Comparison of ENCODE assay signal across 8 cellular contexts in the genomic region with DNA sequence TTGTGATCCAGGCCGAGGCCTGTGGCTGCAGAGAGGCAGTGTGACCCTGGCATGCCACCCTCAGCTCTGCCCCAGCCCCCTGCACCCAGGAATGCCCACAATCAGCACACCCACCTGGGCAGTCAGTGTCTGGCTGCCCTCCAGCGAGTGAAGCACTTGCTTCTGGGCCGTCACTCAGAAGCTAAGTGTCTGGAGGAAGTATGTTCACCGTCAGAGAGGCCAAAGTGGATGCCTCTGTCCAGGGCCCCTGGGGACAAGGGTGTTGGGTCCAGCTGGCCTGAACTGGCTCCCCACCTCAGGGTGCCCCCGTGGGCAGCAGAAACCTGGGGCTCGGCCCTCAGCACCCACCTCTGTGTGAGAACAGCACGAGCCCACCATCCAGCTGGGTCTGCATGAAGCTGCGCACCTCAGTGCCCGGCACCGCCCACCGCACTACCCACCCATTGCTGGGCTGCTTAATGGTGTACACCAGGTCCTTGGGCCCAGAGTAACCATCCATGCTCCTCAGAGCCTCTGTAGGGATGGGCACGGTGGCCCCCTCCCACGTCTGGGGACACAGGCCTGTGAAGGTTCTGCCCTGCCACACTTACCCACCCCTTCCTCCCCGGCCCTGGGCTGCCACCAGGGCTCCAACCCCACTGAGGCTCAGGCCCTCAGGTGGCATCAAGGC.
A peak's percentile ranks its signal among the peaks of the same experiment; 100 is the strongest.
DNase-seq lines count a peak whose midpoint lies in the region; ATAC-seq and TF ChIP-seq lines count a peak whose summit lies in the region.
"Not testable (repeated sequence)": the region's sequence is repeated elsewhere in the genome, so short reads cannot be mapped to it uniquely, and the experiment has no call there.

No MANE protein-coding gene starts in this region.

- no CpG with 5 or more reads among the region's 14 CpGs for WGBS in lung, 2 donors
- WGBS in aorta, 2 donors = no CpG with 5 or more reads among the region's 14 CpGs

- not testable (repeated sequence) for H3K27me3 Mint-ChIP-seq in stimulated activated memory B cell treated with anti-CD40 and anti-IgM and Interleukin-4, amounts not matched to agents 10 μg/mL and 1 μg/mL and 100 μg/mL, for 72 hours

- H3K4me3 ChIP-seq in lung; aorta (ENCODE audit: low read length in 2 of 2): not testable (repeated sequence)

- not testable (repeated sequence) for H3K4me1 ChIP-seq in lung (ENCODE audit: control insufficient read depth in 2 of 2, insufficient read depth in 2 of 2, low read length in 2 of 2); aorta (ENCODE audit: control insufficient read depth in 1 of 2, insufficient read depth in 2 of 2, low read length in 2 of 2)

- ATAC-seq in SK-N-SH treated with all-trans-retinoic acid at 6 μM for 48 hours = 0 out of 3 replicates have a peak, but pooled peaks have one; percentile 7
- peak; percentile 66 for ATAC-seq in Right ventricle myocardium inferior
- peak; percentile 32 to 62 for ATAC-seq in left cardiac atrium
- ATAC-seq in left lobe of liver = peak; percentile 14
- peak; percentile 64 for ATAC-seq in lung (ENCODE audit: insufficient read depth, low FRiP score)
- ATAC-seq in omental fat pad (ENCODE audit: low FRiP score) = peak; percentile 25
- ATAC-seq in stimulated activated memory B cell treated with anti-CD40 and anti-IgM and Interleukin-4, amounts not matched to agents 10 μg/mL and 1 μg/mL and 100 μg/mL, for 72 hours = peak; percentile 37
- ATAC-seq in aorta (ENCODE audit: low FRiP score) = peak; percentile 36

- H3K27ac ChIP-seq in lung (ENCODE audit: low read depth in 1 of 2, low read length in 1 of 2); aorta (ENCODE audit: low read depth in 1 of 2, low read length in 2 of 2): not testable (repeated sequence)

- DNase-seq in Right ventricle myocardium inferior (ENCODE audit: missing footprints); left cardiac atrium; left lobe of liver (ENCODE audit: low spot score); lung (ENCODE audit: low spot score); omental fat pad (ENCODE audit: low spot score); aorta: not testable (repeated sequence)

- not testable (repeated sequence) for H3K27ac Mint-ChIP-seq in stimulated activated memory B cell treated with anti-CD40 and anti-IgM and Interleukin-4, amounts not matched to agents 10 μg/mL and 1 μg/mL and 100 μg/mL, for 72 hours

- H3K4me1 Mint-ChIP-seq in stimulated activated memory B cell treated with anti-CD40 and anti-IgM and Interleukin-4, amounts not matched to agents 10 μg/mL and 1 μg/mL and 100 μg/mL, for 72 hours = not testable (repeated sequence)

- not testable (repeated sequence) for TF ChIP-seq CTCF in lung (IDR thresholded peaks at IDR 0.05; ENCODE audit: control extremely low read depth, extremely low read depth); omental fat pad (IDR thresholded peaks at IDR 0.05)

- H3K9me3 ChIP-seq in lung (ENCODE audit: control insufficient read depth in 2 of 2, insufficient read depth in 1 of 2, low read length in 1 of 2); aorta (ENCODE audit: control insufficient read depth, low read length): not testable (repeated sequence)

- not testable (repeated sequence) for H3K27me3 ChIP-seq in lung (ENCODE audit: control insufficient read depth, insufficient read depth); aorta (ENCODE audit: control insufficient read depth in 1 of 2, insufficient read depth in 2 of 2, low read length in 1 of 2)

- intact Hi-C loops in Right ventricle myocardium inferior (cut with DNase I); left cardiac atrium (cut with DNase I); aorta (cut with DNase I): not testable (repeated sequence)

- not testable (repeated sequence) for H3K36me3 ChIP-seq in lung (ENCODE audit: control insufficient read depth in 2 of 2, insufficient read depth in 2 of 2, low read length in 2 of 2); aorta (ENCODE audit: control insufficient read depth in 1 of 2, insufficient read depth in 2 of 2, low read length in 1 of 2)

- H3K4me3 Mint-ChIP-seq in stimulated activated memory B cell treated with anti-CD40 and anti-IgM and Interleukin-4, amounts not matched to agents 10 μg/mL and 1 μg/mL and 100 μg/mL, for 72 hours = not testable (repeated sequence)

- H3K36me3 Mint-ChIP-seq in stimulated activated memory B cell treated with anti-CD40 and anti-IgM and Interleukin-4, amounts not matched to agents 10 μg/mL and 1 μg/mL and 100 μg/mL, for 72 hours = not testable (repeated sequence)

- not testable (repeated sequence) for H3K9me3 Mint-ChIP-seq in stimulated activated memory B cell treated with anti-CD40 and anti-IgM and Interleukin-4, amounts not matched to agents 10 μg/mL and 1 μg/mL and 100 μg/mL, for 72 hours

Comparison
In these comparisons a context has a peak if more than half of its experiments do, and no peak if none do; other contexts are left out.
1. ATAC-seq: peak in every context shown above with its lines; median percentile 66 in Right ventricle myocardium inferior; 64 in lung; 47 in left cardiac atrium; 37 in stimulated activated memory B cell treated with anti-CD40 and anti-IgM and Interleukin-4, amounts not matched to agents 10 μg/mL and 1 μg/mL and 100 μg/mL, for 72 hours; 36 in aorta; 25 in omental fat pad; 14 in left lobe of liver; 7 in SK-N-SH treated with all-trans-retinoic acid at 6 μM for 48 hours.